In genomic region chr7:126881315-126881714, GRCh38 we compare ENCODE assay signal across 18 cellular contexts.
DNase-seq lines count a peak whose midpoint lies in the region; ATAC-seq and TF ChIP-seq lines count a peak whose summit lies in the region.
"Had no signal": no experiment of that assay in that cellular context is flagged by ENCODE, and none has a peak within 500 bp of the region (broad histone marks: within the 10 kb centered on the region; RNA-seq: fewer than 3 reads in every experiment).

No MANE protein-coding gene starts in this region.

- no peaks in the 10 kb centered on the region for H3K36me3 Mint-ChIP-seq in glutamatergic neuron (ENCODE audit: unreplicated experiment)
- H3K36me3 Mint-ChIP-seq: CD4-positive, alpha-beta memory T cell had no signal

- peak overlapping the region; percentile 96 for H3K27ac Mint-ChIP-seq in glutamatergic neuron (ENCODE audit: unreplicated experiment)
- H3K27ac Mint-ChIP-seq: CD4-positive, alpha-beta memory T cell had no signal

- ATAC-seq in GM21717 (IDR thresholded peaks at IDR 0.05; ENCODE audit: unreplicated experiment): no peak
- ATAC-seq: A549 had no signal

- TF ChIP-seq CTCF in 22Rv1 (IDR thresholded peaks at IDR 0.05): no peak
- TF ChIP-seq CTCF in glutamatergic neuron (IDR thresholded peaks at IDR 0.05; ENCODE audit: partially characterized antibody, unreplicated experiment): no peak

- DNase-seq in DMS53 (lab: John Stamatoyannopoulos, UW) (peak; percentile 6), DMS53 treated with DMSO at 0.1 percent for 48 hours (lab: John Stamatoyannopoulos, UW; ENCODE audit: unreplicated experiment) (no peak), glutamatergic neuron (no peak), Ammon's horn (ENCODE audit: low spot score) (no peak)
- DNase-seq: 8988T; ACHN; AML-193; Calu3; CD4-positive, alpha-beta memory T cell; COR-L47; DMS79; EL; GDM1; H7; HCEC 1CT had no signal

- H3K27me3 Mint-ChIP-seq in glutamatergic neuron (ENCODE audit: unreplicated experiment): no peaks in the 10 kb centered on the region

- peaks cover 26% of the 10 kb centered on the region for H3K4me1 Mint-ChIP-seq in glutamatergic neuron (ENCODE audit: low read depth, unreplicated experiment)
- H3K4me1 Mint-ChIP-seq: CD4-positive, alpha-beta memory T cell had no signal

- peak overlapping the region; percentile 75 for H3K27ac ChIP-seq in 22Rv1
- H3K27ac ChIP-seq: A549 had no signal

- H3K4me3 Mint-ChIP-seq in glutamatergic neuron (ENCODE audit: unreplicated experiment): no peak overlapping the region
- H3K4me3 Mint-ChIP-seq: CD4-positive, alpha-beta memory T cell had no signal

- no peaks in the 10 kb centered on the region for H3K9me3 Mint-ChIP-seq in glutamatergic neuron (ENCODE audit: unreplicated experiment)
